In the genomic region with DNA sequence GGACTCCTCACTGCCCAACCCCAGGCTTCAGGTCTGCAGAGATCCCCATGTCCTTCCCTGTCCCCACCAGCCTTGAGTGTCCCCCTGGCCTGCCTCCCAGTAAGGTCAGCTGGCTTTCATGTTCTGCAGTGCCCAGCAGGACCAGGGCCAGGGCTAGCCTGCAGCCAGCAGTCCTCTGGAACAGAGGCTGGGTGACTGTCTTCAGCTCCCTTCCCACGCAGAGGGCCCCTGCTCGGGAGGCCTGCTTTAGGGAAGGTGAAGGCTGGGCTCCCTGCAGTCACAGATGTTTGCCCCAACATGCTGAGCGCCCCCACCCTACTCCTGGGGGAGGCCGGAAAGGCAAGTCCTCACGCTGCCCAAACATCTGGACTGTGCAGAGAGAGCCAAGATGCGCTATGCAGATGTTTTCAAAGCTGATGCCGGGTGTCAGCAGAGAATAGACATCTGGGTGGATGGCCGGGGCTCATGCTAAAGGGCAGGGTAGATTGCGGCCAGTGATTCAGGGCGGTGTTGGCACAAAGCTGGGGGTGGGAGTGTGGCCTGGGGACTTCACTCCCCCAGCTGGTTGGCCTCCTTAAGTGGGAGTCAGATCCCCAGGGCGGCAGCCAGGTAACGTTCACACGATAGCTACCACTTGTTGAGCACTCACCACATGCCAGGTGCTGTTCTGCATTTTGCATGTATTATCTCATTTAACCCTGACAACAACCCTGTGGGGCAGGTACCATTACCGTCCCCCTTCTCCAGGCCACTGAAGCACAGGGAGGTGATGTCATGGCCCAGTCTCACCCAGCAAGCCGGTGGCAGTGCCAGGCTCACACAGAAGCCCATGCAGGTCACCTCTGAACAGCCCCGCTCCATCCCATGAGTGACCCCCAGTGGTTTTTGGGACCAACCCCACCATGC, we compare ENCODE assay signal across 1 cellular context.
TF ChIP-seq lines count a peak whose summit lies in the region.

No MANE protein-coding gene starts in this region.

TF ChIP-seq in WTC11, 78 proteins besides CTCF, POLR2A, EP300 and RAD21 (continued from another document):
- TF ChIP-seq, protein P1, sequence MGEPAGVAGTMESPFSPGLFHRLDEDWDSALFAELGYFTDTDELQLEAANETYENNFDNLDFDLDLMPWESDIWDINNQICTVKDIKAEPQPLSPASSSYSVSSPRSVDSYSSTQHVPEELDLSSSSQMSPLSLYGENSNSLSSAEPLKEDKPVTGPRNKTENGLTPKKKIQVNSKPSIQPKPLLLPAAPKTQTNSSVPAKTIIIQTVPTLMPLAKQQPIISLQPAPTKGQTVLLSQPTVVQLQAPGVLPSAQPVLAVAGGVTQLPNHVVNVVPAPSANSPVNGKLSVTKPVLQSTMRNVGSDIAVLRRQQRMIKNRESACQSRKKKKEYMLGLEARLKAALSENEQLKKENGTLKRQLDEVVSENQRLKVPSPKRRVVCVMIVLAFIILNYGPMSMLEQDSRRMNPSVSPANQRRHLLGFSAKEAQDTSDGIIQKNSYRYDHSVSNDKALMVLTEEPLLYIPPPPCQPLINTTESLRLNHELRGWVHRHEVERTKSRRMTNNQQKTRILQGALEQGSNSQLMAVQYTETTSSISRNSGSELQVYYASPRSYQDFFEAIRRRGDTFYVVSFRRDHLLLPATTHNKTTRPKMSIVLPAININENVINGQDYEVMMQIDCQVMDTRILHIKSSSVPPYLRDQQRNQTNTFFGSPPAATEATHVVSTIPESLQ (CRISPR knock-in tag; IDR thresholded peaks at IDR 0.05), result no peak
- TF ChIP-seq TCF7 (CRISPR knock-in tag; IDR thresholded peaks at IDR 0.05; ENCODE audit: low read depth), result no peak
- no peak for TF ChIP-seq RELA (CRISPR knock-in tag; IDR thresholded peaks at IDR 0.05; ENCODE audit: borderline replicate concordance)
- no peak for TF ChIP-seq EMX1 (CRISPR knock-in tag; IDR thresholded peaks at IDR 0.05)
- TF ChIP-seq, protein P2, sequence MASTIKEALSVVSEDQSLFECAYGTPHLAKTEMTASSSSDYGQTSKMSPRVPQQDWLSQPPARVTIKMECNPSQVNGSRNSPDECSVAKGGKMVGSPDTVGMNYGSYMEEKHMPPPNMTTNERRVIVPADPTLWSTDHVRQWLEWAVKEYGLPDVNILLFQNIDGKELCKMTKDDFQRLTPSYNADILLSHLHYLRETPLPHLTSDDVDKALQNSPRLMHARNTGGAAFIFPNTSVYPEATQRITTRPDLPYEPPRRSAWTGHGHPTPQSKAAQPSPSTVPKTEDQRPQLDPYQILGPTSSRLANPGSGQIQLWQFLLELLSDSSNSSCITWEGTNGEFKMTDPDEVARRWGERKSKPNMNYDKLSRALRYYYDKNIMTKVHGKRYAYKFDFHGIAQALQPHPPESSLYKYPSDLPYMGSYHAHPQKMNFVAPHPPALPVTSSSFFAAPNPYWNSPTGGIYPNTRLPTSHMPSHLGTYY (CRISPR knock-in tag; IDR thresholded peaks at IDR 0.05), result no peak
- TF ChIP-seq, protein P3, sequence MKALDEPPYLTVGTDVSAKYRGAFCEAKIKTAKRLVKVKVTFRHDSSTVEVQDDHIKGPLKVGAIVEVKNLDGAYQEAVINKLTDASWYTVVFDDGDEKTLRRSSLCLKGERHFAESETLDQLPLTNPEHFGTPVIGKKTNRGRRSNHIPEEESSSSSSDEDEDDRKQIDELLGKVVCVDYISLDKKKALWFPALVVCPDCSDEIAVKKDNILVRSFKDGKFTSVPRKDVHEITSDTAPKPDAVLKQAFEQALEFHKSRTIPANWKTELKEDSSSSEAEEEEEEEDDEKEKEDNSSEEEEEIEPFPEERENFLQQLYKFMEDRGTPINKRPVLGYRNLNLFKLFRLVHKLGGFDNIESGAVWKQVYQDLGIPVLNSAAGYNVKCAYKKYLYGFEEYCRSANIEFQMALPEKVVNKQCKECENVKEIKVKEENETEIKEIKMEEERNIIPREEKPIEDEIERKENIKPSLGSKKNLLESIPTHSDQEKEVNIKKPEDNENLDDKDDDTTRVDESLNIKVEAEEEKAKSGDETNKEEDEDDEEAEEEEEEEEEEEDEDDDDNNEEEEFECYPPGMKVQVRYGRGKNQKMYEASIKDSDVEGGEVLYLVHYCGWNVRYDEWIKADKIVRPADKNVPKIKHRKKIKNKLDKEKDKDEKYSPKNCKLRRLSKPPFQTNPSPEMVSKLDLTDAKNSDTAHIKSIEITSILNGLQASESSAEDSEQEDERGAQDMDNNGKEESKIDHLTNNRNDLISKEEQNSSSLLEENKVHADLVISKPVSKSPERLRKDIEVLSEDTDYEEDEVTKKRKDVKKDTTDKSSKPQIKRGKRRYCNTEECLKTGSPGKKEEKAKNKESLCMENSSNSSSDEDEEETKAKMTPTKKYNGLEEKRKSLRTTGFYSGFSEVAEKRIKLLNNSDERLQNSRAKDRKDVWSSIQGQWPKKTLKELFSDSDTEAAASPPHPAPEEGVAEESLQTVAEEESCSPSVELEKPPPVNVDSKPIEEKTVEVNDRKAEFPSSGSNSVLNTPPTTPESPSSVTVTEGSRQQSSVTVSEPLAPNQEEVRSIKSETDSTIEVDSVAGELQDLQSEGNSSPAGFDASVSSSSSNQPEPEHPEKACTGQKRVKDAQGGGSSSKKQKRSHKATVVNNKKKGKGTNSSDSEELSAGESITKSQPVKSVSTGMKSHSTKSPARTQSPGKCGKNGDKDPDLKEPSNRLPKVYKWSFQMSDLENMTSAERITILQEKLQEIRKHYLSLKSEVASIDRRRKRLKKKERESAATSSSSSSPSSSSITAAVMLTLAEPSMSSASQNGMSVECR (CRISPR knock-in tag; IDR thresholded peaks at IDR 0.05; ENCODE audit: borderline replicate concordance), result no peak
- no peak for TF ChIP-seq GABPB1 (CRISPR knock-in tag; IDR thresholded peaks at IDR 0.05)
- no peak for TF ChIP-seq ZBTB21 (CRISPR knock-in tag; IDR thresholded peaks at IDR 0.05; ENCODE audit: borderline replicate concordance)
